In genomic region chr7:129225931-129226572, GRCh38 we compare ENCODE assay signal across 1 cellular context.
TF ChIP-seq lines count a peak whose summit lies in the region.

No MANE protein-coding gene starts in this region.

TF ChIP-seq in H1, 55 proteins besides CTCF, POLR2A, EP300 and RAD21:
- TF ChIP-seq TEAD4 (IDR thresholded peaks at IDR 0.05; ENCODE audit: low read depth, low read length), result no peak
- TF ChIP-seq CTBP2 (IDR thresholded peaks at IDR 0.05; ENCODE audit: borderline replicate concordance, insufficient read depth, insufficient read length, low read length), result no peak
- TF ChIP-seq YY1 (IDR thresholded peaks at IDR 0.05; ENCODE audit: low read depth, low read length), result no peak
- no peak for TF ChIP-seq MAFK (IDR thresholded peaks at IDR 0.05; ENCODE audit: low read depth, low read length)
- TF ChIP-seq SP2 (IDR thresholded peaks at IDR 0.05; ENCODE audit: low read length), result no peak
- TF ChIP-seq SIN3A (conservative IDR thresholded peaks at IDR 0.05 in 1 of 2, IDR thresholded peaks at IDR 0.05 in 1 of 2; ENCODE audit: low read depth in 1 of 2, low read length in 2 of 2), result no peak
- TF ChIP-seq CHD2 (IDR thresholded peaks at IDR 0.05; ENCODE audit: low read length), result no peak
- TF ChIP-seq EZH2 (IDR thresholded peaks at IDR 0.05; ENCODE audit: low read depth, low read length, severe bottlenecking), result no peak
- no peak for TF ChIP-seq RFX5 (IDR thresholded peaks at IDR 0.05; ENCODE audit: borderline replicate concordance, low read depth, low read length)
TF ChIP-seq in H1: peak in this region for 0.
